ENCODE assay signal across 19 cellular contexts in genomic region chr1:3173113-3173745, GRCh38.
DNase-seq lines count a peak whose midpoint lies in the region; ATAC-seq, FAIRE-seq and TF ChIP-seq lines count a peak whose summit lies in the region.
"Had no signal": no experiment of that assay in that cellular context is flagged by ENCODE, and none has a peak within 500 bp of the region (broad histone marks: within the 10 kb centered on the region; RNA-seq: fewer than 3 reads in every experiment).

No MANE protein-coding gene starts in this region.

- H3K36me3 ChIP-seq in cardiac muscle cell (no peaks in the 10 kb centered on the region), kidney (ENCODE audit: control insufficient read depth in 1 of 2, insufficient read depth in 2 of 2, low read length in 2 of 2) (no peaks in the 10 kb centered on the region), thyroid gland (no peaks in the 10 kb centered on the region)

- H3K27ac ChIP-seq in cardiac muscle cell = peak overlapping the region; percentile 95
- peak overlapping the region; percentile 48 to 81 for H3K27ac ChIP-seq in kidney (ENCODE audit: low read depth in 2 of 2, low read length in 2 of 2)
- H3K27ac ChIP-seq in thyroid gland = no peak overlapping the region
- H3K27ac ChIP-seq: C4-2B, GM23248 had no signal

- H3K4me1 ChIP-seq in cardiac muscle cell (ENCODE audit: low read depth) (peaks cover 72% of the 10 kb centered on the region), kidney (ENCODE audit: control insufficient read depth in 1 of 2, insufficient read depth in 1 of 2, low read depth in 1 of 2, low read length in 2 of 2) (peaks cover 47 to 57% of the 10 kb centered on the region in 2 donors), thyroid gland (peaks cover 59 to 70% of the 10 kb centered on the region in 2 donors)

- H3K9me3 Mint-ChIP-seq in stimulated activated effector memory CD8-positive, alpha-beta T cell treated with anti-CD3 and anti-CD28 coated beads, Interleukin-12 subunit alpha, Interleukin-12 subunit beta, amount 100 ng/mL, for 72 hours = no peaks in the 10 kb centered on the region

- WGBS in thyroid gland, 2 donors = 84 to 90% methylated on average over 25 of the region's 32 CpGs

- H3K4me1 Mint-ChIP-seq in stimulated activated effector memory CD8-positive, alpha-beta T cell treated with anti-CD3 and anti-CD28 coated beads, Interleukin-12 subunit alpha, Interleukin-12 subunit beta, amount 100 ng/mL, for 72 hours = no peaks in the 10 kb centered on the region

- H3K9me3 ChIP-seq in cardiac muscle cell (ENCODE audit: low read depth) = no peaks in the 10 kb centered on the region
- H3K9me3 ChIP-seq in kidney (ENCODE audit: control insufficient read depth in 1 of 2, low read length in 2 of 2) = no peaks in the 10 kb centered on the region
- H3K9me3 ChIP-seq in thyroid gland = no peaks in the 10 kb centered on the region

- H3K27me3 ChIP-seq in cardiac muscle cell = no peaks in the 10 kb centered on the region
- no peaks in the 10 kb centered on the region for H3K27me3 ChIP-seq in thyroid gland

- DNase-seq in cardiac muscle cell (ENCODE audit: low read depth in 1 of 2, low spot score in 1 of 2) (no peak), cardiac septum (ENCODE audit: low spot score) (no peak), kidney (no peak), pons (ENCODE audit: low spot score) (peak; percentile 36), posterior vena cava (ENCODE audit: low spot score) (no peak), EL (no peak), thyroid gland (no peak)
- no peak for DNase-seq in stimulated activated effector memory CD8-positive, alpha-beta T cell treated with anti-CD3 and anti-CD28 coated beads, Interleukin-12 subunit alpha, Interleukin-12 subunit beta, amount 100 ng/mL, for 72 hours (ENCODE audit: low spot score in 2 of 2)
- DNase-seq: 8988T, DND-41, GF-D8, GM23248, KBM-7, NCI-H1048, NCI-H1694 treated with DMSO at 0.1 percent for 48 hours, NCI-H345, NCI-H69, PC-3 had no signal

- intact Hi-C loops in cardiac septum (cut with DNase I) = loop anchor here (5.0 kb wide), 2 partner anchors 106 to 249 kb away; partner anchors contain the start of gene PRDM16
- intact Hi-C loops in kidney (cut with DNase I) = no loop called here
- intact Hi-C loops in posterior vena cava (cut with DNase I) = loop anchor here (5.0 to 10.0 kb wide), 2 partner anchors 46 to 372 kb away; no protein-coding TSS in a partner anchor
- intact Hi-C loops in thyroid gland (cut with DNase I) = no loop called here

- FAIRE-seq in kidney (lab: Jason Lieb, UNC) = no peak

- TF ChIP-seq CTCF in cardiac muscle cell (IDR thresholded peaks at IDR 0.05; ENCODE audit: low read depth, low read length) (no peak), kidney (IDR thresholded peaks at IDR 0.05; ENCODE audit: borderline replicate concordance, extremely low read depth, insufficient read depth) (no peak), thyroid gland (IDR thresholded peaks at IDR 0.05) (no peak)

- ATAC-seq in stimulated activated effector memory CD8-positive, alpha-beta T cell treated with anti-CD3 and anti-CD28 coated beads, Interleukin-12 subunit alpha, Interleukin-12 subunit beta, amount 100 ng/mL, for 72 hours = no peak
- ATAC-seq: PC-3 had no signal

- no peak overlapping the region for H3K27ac Mint-ChIP-seq in stimulated activated effector memory CD8-positive, alpha-beta T cell treated with anti-CD3 and anti-CD28 coated beads, Interleukin-12 subunit alpha, Interleukin-12 subunit beta, amount 100 ng/mL, for 72 hours

- H3K4me3 Mint-ChIP-seq in stimulated activated effector memory CD8-positive, alpha-beta T cell treated with anti-CD3 and anti-CD28 coated beads, Interleukin-12 subunit alpha, Interleukin-12 subunit beta, amount 100 ng/mL, for 72 hours = no peak overlapping the region

- TF ChIP-seq POLR2A in thyroid gland (IDR thresholded peaks at IDR 0.05) = no peak

- no peak overlapping the region for H3K9ac ChIP-seq in kidney (ENCODE audit: low read length in 2 of 2)
- H3K9ac ChIP-seq: GM23248 had no signal

- no peaks in the 10 kb centered on the region for H3K36me3 Mint-ChIP-seq in stimulated activated effector memory CD8-positive, alpha-beta T cell treated with anti-CD3 and anti-CD28 coated beads, Interleukin-12 subunit alpha, Interleukin-12 subunit beta, amount 100 ng/mL, for 72 hours

- H3K4me3 ChIP-seq in cardiac muscle cell (no peak overlapping the region), kidney (ENCODE audit: low read length in 2 of 2) (no peak overlapping the region), thyroid gland (replicated peaks in 1 of 3) (no peak overlapping the region)
- H3K4me3 ChIP-seq: GM23248 had no signal

Comparison
In these comparisons a context has a peak if more than half of its experiments do, and no peak if none do; other contexts are left out.
1. H3K27ac ChIP-seq: peak in cardiac muscle cell (single experiment) and kidney (2 of 2); none in thyroid gland (0 of 3).
2. intact Hi-C loops: an anchor here in cardiac septum (5.0 kb wide) and posterior vena cava (5.0 to 10.0 kb wide); none called in kidney and thyroid gland.